In genomic region chr3:143977326-143978262, GRCh38 we compare ENCODE assay signal across 9 cellular contexts. TPM values are rescaled to one million over a fixed set of nuclear protein-coding genes. Genes with fewer than 3 reads are reported as not detected.
DNase-seq lines count a peak whose midpoint lies in the region; ATAC-seq and TF ChIP-seq lines count a peak whose summit lies in the region.
"Had no signal": no experiment of that assay in that cellular context is flagged by ENCODE, and none has a peak within 500 bp of the region (broad histone marks: within the 10 kb centered on the region; RNA-seq: fewer than 3 reads in every experiment).

No MANE protein-coding gene starts in this region.

- ATAC-seq in GM18520 (IDR thresholded peaks at IDR 0.05; ENCODE audit: unreplicated experiment), result peak; percentile 29
- ATAC-seq in HG02678 (IDR thresholded peaks at IDR 0.05; ENCODE audit: unreplicated experiment), result peak; percentile 39

- H3K27ac ChIP-seq in OCI-LY7 (ENCODE audit: low read depth, low read length, poor library complexity, severe bottlenecking), result no peak overlapping the region
- H3K27ac ChIP-seq in hepatocyte, result peak overlapping the region; percentile 28
- H3K27ac ChIP-seq: SK-N-MC had no signal

- H3K9me2 ChIP-seq in OCI-LY7 (ENCODE audit: insufficient read depth, low read length), result no peaks in the 10 kb centered on the region
- no peaks in the 10 kb centered on the region for H3K9me2 ChIP-seq in hepatocyte (replicated peaks; ENCODE audit: insufficient read depth)

- intact Hi-C loops in OCI-LY7 (cut with micrococcal nuclease; ENCODE audit: unreplicated experiment), result loop anchor here (10.0 kb wide), 2 partner anchors 1383 to 1953 kb away; partner anchors contain the start of gene PLS1
- intact Hi-C loops in Caco-2 (cut with micrococcal nuclease; ENCODE audit: unreplicated experiment), result loop anchor here (10.0 kb wide), 3 partner anchors 437 to 877 kb away; no protein-coding TSS in a partner anchor

- H4K20me1 ChIP-seq in OCI-LY7 (ENCODE audit: insufficient read depth, low read length), result peaks cover 56% of the 10 kb centered on the region
- peaks cover 7% of the 10 kb centered on the region for H4K20me1 ChIP-seq in hepatocyte (ENCODE audit: insufficient read depth, poor library complexity, severe bottlenecking)

- TF ChIP-seq CTCF in OCI-LY7 (conservative IDR thresholded peaks at IDR 0.05; ENCODE audit: low read length) (no peak), hepatocyte (IDR thresholded peaks at IDR 0.05; ENCODE audit: poor library complexity) (no peak), Caco-2 (IDR thresholded peaks at IDR 0.05; ENCODE audit: insufficient read depth in 1 of 2, low read depth in 1 of 2, low read length in 1 of 2, severe bottlenecking in 1 of 2, unreplicated experiment in 1 of 2) (no peak)

- peak overlapping the region; percentile 42 for H3K4me3 ChIP-seq in OCI-LY7 (ENCODE audit: low read depth, low read length, poor library complexity, severe bottlenecking)
- H3K4me3 ChIP-seq in hepatocyte, result peak overlapping the region; percentile 24
- no peak overlapping the region for H3K4me3 ChIP-seq in Caco-2 (ENCODE audit: low read depth, low read length)
- H3K4me3 ChIP-seq: SK-N-MC had no signal

- H3K4me2 ChIP-seq in OCI-LY7 (ENCODE audit: low read length) (peak overlapping the region; percentile 90), hepatocyte (peak overlapping the region; percentile 73)

- H3K27me3 Mint-ChIP-seq in Caco-2 (ENCODE audit: insufficient read depth, unreplicated experiment), result no peaks in the 10 kb centered on the region

- H3K9me3 ChIP-seq in OCI-LY7 (ENCODE audit: low read length) (peaks cover 6% of the 10 kb centered on the region; the same call in 1 of the 2 replicates), hepatocyte (ENCODE audit: low read depth) (no peaks in the 10 kb centered on the region), Caco-2 (no peaks in the 10 kb centered on the region)

- H3K27me3 ChIP-seq in hepatocyte, result no peaks in the 10 kb centered on the region
- H3K27me3 ChIP-seq in Caco-2 (replicated peaks; ENCODE audit: control insufficient read depth, insufficient read depth, low read length), result no peaks in the 10 kb centered on the region

- H3K4me1 ChIP-seq in OCI-LY7 (ENCODE audit: insufficient read depth, low read length, poor library complexity, severe bottlenecking), result peaks cover 31% of the 10 kb centered on the region
- H3K4me1 ChIP-seq in hepatocyte (ENCODE audit: insufficient read depth), result peaks cover 18% of the 10 kb centered on the region
- peaks cover 28% of the 10 kb centered on the region for H3K4me1 ChIP-seq in Caco-2

- H3K36me3 ChIP-seq in OCI-LY7 (ENCODE audit: insufficient read depth, low read length) (peaks cover 14% of the 10 kb centered on the region), hepatocyte (replicated peaks; ENCODE audit: insufficient read depth, low read depth) (no peaks in the 10 kb centered on the region), Caco-2 (ENCODE audit: control insufficient read depth, insufficient read depth, low read length) (no peaks in the 10 kb centered on the region)

- POLR2A ChIA-PET in OCI-LY7 (lab: Charles Lee) (interaction anchor here (0.9 to 2.7 kb wide), 6 partner anchors 8 to 128 kb away, joined by 3 to 7 read pairs (median 4); partner anchors contain the start of gene SLC9A9), Caco-2 (lab: Charles Lee) (no interaction called here)

- H3K9me3 Mint-ChIP-seq in Caco-2 (ENCODE audit: unreplicated experiment), result no peaks in the 10 kb centered on the region

- CTCF ChIA-PET in OCI-LY7 (lab: Charles Lee; ENCODE audit: unreplicated experiment) (no interaction called here), Caco-2 (lab: Charles Lee) (no interaction called here)

- no peak overlapping the region for H3K27ac Mint-ChIP-seq in Caco-2 (ENCODE audit: unreplicated experiment)

- H2AFZ ChIP-seq in OCI-LY7 (ENCODE audit: low read length), result no peak overlapping the region
- H2AFZ ChIP-seq in hepatocyte, result no peak overlapping the region

- H3K4me1 Mint-ChIP-seq in Caco-2 (ENCODE audit: low read depth, unreplicated experiment), result peaks cover 7% of the 10 kb centered on the region

- 68% methylated on average over 4 of the region's 4 CpGs for WGBS in hepatocyte (ENCODE audit: low lambda C conversion rate, missing lambda C conversion rate)

- H3K4me3 Mint-ChIP-seq in Caco-2 (ENCODE audit: unreplicated experiment), result no peak overlapping the region

- peaks cover 6% of the 10 kb centered on the region for H3K36me3 Mint-ChIP-seq in Caco-2 (ENCODE audit: insufficient read depth, unreplicated experiment)

- DNase-seq in OCI-LY7 (ENCODE audit: low spot score) (no peak), hepatocyte (ENCODE audit: low spot score) (no peak), foreskin melanocyte (no peak), Caco-2 (no peak), activated T-cell treated with anti-CD3 and anti-CD28 coated beads for 4 hours (no peak)
- DNase-seq in activated CD8-positive, alpha-beta memory T cell treated with anti-CD3 and anti-CD28 coated beads, Interleukin-2, amount 50 U/mL, for 4 hours, result no peak

- BruUV-seq in OCI-LY7 (replicated peaks; lab: Mats Ljungman, UMichigan), result no TSS peak
- BruUV-seq in Caco-2 (replicated peaks; lab: Mats Ljungman, UMichigan), result no TSS peak

- H3K79me2 ChIP-seq in OCI-LY7 (ENCODE audit: insufficient read depth, low read depth, low read length) (peaks cover 96% of the 10 kb centered on the region), hepatocyte (peaks cover 99% of the 10 kb centered on the region)

RNA-seq across cellular contexts. Expression of gene DIPK2A, which starts 6.0 kb away (rescaled TPM):
- 39.6 and 58.3 TPM in 2 replicates for total RNA-seq in OCI-LY7 (2014; rRNA removed; shearing (Covaris generic))
- total RNA-seq in OCI-LY7 (2022), result 22.7 and 28.6 TPM in 2 replicates
- 87.2 and 90.8 TPM in 2 replicates for total RNA-seq in hepatocyte
- 45.8 and 46.1 TPM in 2 replicates for polyA plus RNA-seq in hepatocyte
- total RNA-seq in Caco-2 (2022), result 29.0 and 30.2 TPM in 2 replicates
